1 cellular context compared by ENCODE assay signal in the genomic region with DNA sequence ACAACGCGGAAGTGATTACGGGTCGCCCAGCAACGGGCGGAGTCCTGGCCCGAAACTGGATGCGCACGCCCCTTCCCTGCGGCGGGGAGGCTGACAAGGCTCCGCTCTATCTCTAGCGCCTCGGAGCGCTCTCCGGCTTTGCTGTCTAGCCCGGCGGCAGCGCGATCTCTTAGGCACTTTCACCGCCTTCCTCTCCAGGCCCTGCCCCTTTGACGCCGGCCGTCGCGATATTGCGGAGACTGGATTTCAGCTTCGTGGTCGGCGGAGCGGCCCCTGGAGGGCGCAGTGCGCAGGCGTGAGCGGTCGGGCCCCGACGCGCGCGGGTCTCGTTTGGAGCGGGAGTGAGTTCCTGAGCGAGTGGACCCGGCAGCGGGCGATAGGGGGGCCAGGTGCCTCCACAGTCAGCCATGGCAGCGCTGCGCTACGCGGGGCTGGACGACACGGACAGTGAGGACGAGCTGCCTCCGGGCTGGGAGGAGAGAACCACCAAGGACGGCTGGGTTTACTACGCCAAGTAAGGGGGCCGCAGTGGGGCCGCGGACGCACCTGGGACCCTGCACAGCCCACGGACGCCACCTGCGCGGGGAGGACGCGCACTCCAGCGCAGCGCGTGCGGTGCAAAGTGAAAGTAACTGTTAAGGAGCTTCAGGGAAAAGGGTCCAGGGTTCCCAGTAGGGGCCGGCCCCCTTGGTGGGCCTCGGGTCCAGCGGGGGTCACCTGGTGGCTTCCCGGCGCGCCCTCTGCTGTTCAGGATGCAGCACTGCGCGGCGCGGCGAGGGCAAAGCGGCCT.
TF ChIP-seq lines count a peak whose summit lies in the region.

TSS of gene WWOX (plus strand) at position 283 of the 790 bp plus-strand sequence.

TF ChIP-seq in HepG2, 621 proteins besides CTCF, POLR2A, EP300 and RAD21 (continued from another document and continues in another):
- TF ChIP-seq, protein P1, sequence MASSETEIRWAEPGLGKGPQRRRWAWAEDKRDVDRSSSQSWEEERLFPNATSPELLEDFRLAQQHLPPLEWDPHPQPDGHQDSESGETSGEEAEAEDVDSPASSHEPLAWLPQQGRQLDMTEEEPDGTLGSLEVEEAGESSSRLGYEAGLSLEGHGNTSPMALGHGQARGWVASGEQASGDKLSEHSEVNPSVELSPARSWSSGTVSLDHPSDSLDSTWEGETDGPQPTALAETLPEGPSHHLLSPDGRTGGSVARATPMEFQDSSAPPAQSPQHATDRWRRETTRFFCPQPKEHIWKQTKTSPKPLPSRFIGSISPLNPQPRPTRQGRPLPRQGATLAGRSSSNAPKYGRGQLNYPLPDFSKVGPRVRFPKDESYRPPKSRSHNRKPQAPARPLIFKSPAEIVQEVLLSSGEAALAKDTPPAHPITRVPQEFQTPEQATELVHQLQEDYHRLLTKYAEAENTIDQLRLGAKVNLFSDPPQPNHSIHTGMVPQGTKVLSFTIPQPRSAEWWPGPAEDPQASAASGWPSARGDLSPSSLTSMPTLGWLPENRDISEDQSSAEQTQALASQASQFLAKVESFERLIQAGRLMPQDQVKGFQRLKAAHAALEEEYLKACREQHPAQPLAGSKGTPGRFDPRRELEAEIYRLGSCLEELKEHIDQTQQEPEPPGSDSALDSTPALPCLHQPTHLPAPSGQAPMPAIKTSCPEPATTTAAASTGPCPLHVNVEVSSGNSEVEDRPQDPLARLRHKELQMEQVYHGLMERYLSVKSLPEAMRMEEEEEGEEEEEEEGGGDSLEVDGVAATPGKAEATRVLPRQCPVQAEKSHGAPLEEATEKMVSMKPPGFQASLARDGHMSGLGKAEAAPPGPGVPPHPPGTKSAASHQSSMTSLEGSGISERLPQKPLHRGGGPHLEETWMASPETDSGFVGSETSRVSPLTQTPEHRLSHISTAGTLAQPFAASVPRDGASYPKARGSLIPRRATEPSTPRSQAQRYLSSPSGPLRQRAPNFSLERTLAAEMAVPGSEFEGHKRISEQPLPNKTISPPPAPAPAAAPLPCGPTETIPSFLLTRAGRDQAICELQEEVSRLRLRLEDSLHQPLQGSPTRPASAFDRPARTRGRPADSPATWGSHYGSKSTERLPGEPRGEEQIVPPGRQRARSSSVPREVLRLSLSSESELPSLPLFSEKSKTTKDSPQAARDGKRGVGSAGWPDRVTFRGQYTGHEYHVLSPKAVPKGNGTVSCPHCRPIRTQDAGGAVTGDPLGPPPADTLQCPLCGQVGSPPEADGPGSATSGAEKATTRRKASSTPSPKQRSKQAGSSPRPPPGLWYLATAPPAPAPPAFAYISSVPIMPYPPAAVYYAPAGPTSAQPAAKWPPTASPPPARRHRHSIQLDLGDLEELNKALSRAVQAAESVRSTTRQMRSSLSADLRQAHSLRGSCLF (CRISPR knock-in tag; IDR thresholded peaks at IDR 0.05; ENCODE audit: borderline replicate concordance), result peak; percentile 80; the same call in 1 of the 2 replicates
- TF ChIP-seq DBP (CRISPR knock-in tag; IDR thresholded peaks at IDR 0.05; ENCODE audit: not compliant biosample characterization) (no peak), TEAD3 (CRISPR knock-in tag; optimal IDR thresholded peaks at IDR 0.05; ENCODE audit: borderline replicate concordance) (peak; percentile 55), SETDB1 (CRISPR knock-in tag; IDR thresholded peaks at IDR 0.05; ENCODE audit: borderline replicate concordance) (no peak), CBX1 (IDR thresholded peaks at IDR 0.05; ENCODE audit: low read depth) (peak; percentile 17), ZNF569 (CRISPR knock-in tag; IDR thresholded peaks at IDR 0.05; ENCODE audit: borderline replicate concordance) (no peak), HBP1 (CRISPR knock-in tag; IDR thresholded peaks at IDR 0.05; ENCODE audit: low read depth) (peak; percentile 28; the same call in 1 of the 2 replicates), KLF11 (CRISPR knock-in tag; IDR thresholded peaks at IDR 0.05) (0 out of 2 replicates have a peak, but pooled peaks have one; percentile 23), MEIS2 (CRISPR knock-in tag; IDR thresholded peaks at IDR 0.05) (peak; percentile 83), NFATC3 (CRISPR knock-in tag; IDR thresholded peaks at IDR 0.05) (0 out of 2 replicates have a peak, but pooled peaks have one; percentile 26), TP53 (CRISPR knock-in tag; conservative IDR thresholded peaks at IDR 0.05) (no peak; the same call in 1 of the 2 replicates), PRDM15 (CRISPR knock-in tag; IDR thresholded peaks at IDR 0.05) (peak; percentile 100), RCOR2 (CRISPR knock-in tag; IDR thresholded peaks at IDR 0.05) (no peak), ATAD3A (CRISPR knock-in tag; IDR thresholded peaks at IDR 0.05) (0 out of 2 replicates have a peak, but pooled peaks have one; percentile 39), SNAI1 (CRISPR knock-in tag; IDR thresholded peaks at IDR 0.05; ENCODE audit: borderline replicate concordance) (no peak), ZNF776 (CRISPR knock-in tag; IDR thresholded peaks at IDR 0.05) (peak; percentile 84; the same call in 1 of the 2 replicates), ARHGAP35 (CRISPR knock-in tag; IDR thresholded peaks at IDR 0.05; ENCODE audit: borderline replicate concordance) (peak; percentile 98), ELK4 (CRISPR knock-in tag; IDR thresholded peaks at IDR 0.05; ENCODE audit: borderline replicate concordance) (no peak), FOXK2 (IDR thresholded peaks at IDR 0.05) (no peak), ETV6 (CRISPR knock-in tag; conservative IDR thresholded peaks at IDR 0.05) (peak; percentile 91), BCLAF1 (IDR thresholded peaks at IDR 0.05) (no peak), ZNF576 (CRISPR knock-in tag; IDR thresholded peaks at IDR 0.05) (0 out of 2 replicates have a peak, but pooled peaks have one; percentile 36), ZNF879 (CRISPR knock-in tag; IDR thresholded peaks at IDR 0.05) (peak; percentile 66; the same call in 1 of the 2 replicates), CHCHD3 (CRISPR knock-in tag; IDR thresholded peaks at IDR 0.05) (peak; percentile 92), NFIB (CRISPR knock-in tag; IDR thresholded peaks at IDR 0.05; ENCODE audit: borderline replicate concordance) (no peak), SMARCC2 (IDR thresholded peaks at IDR 0.05) (no peak)
- TF ChIP-seq, protein P2, sequence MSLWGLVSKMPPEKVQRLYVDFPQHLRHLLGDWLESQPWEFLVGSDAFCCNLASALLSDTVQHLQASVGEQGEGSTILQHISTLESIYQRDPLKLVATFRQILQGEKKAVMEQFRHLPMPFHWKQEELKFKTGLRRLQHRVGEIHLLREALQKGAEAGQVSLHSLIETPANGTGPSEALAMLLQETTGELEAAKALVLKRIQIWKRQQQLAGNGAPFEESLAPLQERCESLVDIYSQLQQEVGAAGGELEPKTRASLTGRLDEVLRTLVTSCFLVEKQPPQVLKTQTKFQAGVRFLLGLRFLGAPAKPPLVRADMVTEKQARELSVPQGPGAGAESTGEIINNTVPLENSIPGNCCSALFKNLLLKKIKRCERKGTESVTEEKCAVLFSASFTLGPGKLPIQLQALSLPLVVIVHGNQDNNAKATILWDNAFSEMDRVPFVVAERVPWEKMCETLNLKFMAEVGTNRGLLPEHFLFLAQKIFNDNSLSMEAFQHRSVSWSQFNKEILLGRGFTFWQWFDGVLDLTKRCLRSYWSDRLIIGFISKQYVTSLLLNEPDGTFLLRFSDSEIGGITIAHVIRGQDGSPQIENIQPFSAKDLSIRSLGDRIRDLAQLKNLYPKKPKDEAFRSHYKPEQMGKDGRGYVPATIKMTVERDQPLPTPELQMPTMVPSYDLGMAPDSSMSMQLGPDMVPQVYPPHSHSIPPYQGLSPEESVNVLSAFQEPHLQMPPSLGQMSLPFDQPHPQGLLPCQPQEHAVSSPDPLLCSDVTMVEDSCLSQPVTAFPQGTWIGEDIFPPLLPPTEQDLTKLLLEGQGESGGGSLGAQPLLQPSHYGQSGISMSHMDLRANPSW (CRISPR knock-in tag; IDR thresholded peaks at IDR 0.05; ENCODE audit: borderline replicate concordance), result peak; percentile 65; the same call in 1 of the 2 replicates
- TF ChIP-seq, protein P3, sequence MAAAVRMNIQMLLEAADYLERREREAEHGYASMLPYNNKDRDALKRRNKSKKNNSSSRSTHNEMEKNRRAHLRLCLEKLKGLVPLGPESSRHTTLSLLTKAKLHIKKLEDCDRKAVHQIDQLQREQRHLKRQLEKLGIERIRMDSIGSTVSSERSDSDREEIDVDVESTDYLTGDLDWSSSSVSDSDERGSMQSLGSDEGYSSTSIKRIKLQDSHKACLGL (CRISPR knock-in tag; IDR thresholded peaks at IDR 0.05), result peak; percentile 82
- TF ChIP-seq, protein P4, sequence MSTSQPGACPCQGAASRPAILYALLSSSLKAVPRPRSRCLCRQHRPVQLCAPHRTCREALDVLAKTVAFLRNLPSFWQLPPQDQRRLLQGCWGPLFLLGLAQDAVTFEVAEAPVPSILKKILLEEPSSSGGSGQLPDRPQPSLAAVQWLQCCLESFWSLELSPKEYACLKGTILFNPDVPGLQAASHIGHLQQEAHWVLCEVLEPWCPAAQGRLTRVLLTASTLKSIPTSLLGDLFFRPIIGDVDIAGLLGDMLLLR (CRISPR knock-in tag; IDR thresholded peaks at IDR 0.05), result no peak; the same call in 1 of the 2 replicates
- TF ChIP-seq, protein P5, sequence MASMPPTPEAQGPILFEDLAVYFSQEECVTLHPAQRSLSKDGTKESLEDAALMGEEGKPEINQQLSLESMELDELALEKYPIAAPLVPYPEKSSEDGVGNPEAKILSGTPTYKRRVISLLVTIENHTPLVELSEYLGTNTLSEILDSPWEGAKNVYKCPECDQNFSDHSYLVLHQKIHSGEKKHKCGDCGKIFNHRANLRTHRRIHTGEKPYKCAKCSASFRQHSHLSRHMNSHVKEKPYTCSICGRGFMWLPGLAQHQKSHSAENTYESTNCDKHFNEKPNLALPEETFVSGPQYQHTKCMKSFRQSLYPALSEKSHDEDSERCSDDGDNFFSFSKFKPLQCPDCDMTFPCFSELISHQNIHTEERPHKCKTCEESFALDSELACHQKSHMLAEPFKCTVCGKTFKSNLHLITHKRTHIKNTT (CRISPR knock-in tag; IDR thresholded peaks at IDR 0.05), result no peak
